ENCODE assay signal across 8 cellular contexts in genomic region chr22:26589367-26589844, GRCh38. TPM values are rescaled to one million over a fixed set of nuclear protein-coding genes. Genes with fewer than 3 reads are reported as not detected.
DNase-seq lines count a peak whose midpoint lies in the region; TF ChIP-seq lines count a peak whose summit lies in the region.

No MANE protein-coding gene starts in this region.

- peak overlapping the region; percentile 85 for H3K9ac ChIP-seq in iPS-15b (ENCODE audit: low read depth, low read length)
- peak overlapping the region; percentile 80 to 91 (median 87) for H3K9ac ChIP-seq in skeletal muscle tissue (ENCODE audit: low read depth in 1 of 3, low read length in 3 of 3)

- H3K36me3 ChIP-seq in ascending aorta, result no peaks in the 10 kb centered on the region
- H3K36me3 ChIP-seq in iPS-15b (ENCODE audit: control insufficient read depth, insufficient read depth, low read length), result peaks cover 11% of the 10 kb centered on the region
- H3K36me3 ChIP-seq in skeletal muscle tissue (ENCODE audit: control insufficient read depth in 3 of 3, insufficient read depth in 3 of 3, low read length in 3 of 3), result peaks cover 0 to 2% (median 0%) of the 10 kb centered on the region in 3 donors

- H3K4me3 ChIP-seq in ascending aorta (peak overlapping the region; percentile 83 to 87), iPS-15b (ENCODE audit: low read depth, low read length) (peak overlapping the region; percentile 92), skeletal muscle tissue (ENCODE audit: low read length in 3 of 3) (peak overlapping the region; percentile 78 to 82 (median 81))

- peak; percentile 10 for DNase-seq in Caki2 (ENCODE audit: low read depth)
- DNase-seq in HEK293T (ENCODE audit: extremely low spot score), result peak; percentile 63
- DNase-seq in RKO (ENCODE audit: low spot score), result peak; percentile 57
- DNase-seq in ascending aorta (ENCODE audit: low spot score in 2 of 2), result peak in 1 of 2 donors; percentile 71
- no peak for DNase-seq in 8988T
- DNase-seq in amygdala (lab: John Stamatoyannopoulos, UW), result no peak

- peaks cover 0 to 21% of the 10 kb centered on the region in 2 donors for H3K4me1 ChIP-seq in ascending aorta
- H3K4me1 ChIP-seq in iPS-15b (ENCODE audit: control insufficient read depth, insufficient read depth, low read length), result peaks cover 6% of the 10 kb centered on the region
- H3K4me1 ChIP-seq in skeletal muscle tissue (ENCODE audit: control insufficient read depth in 3 of 3, insufficient read depth in 3 of 3, low read length in 3 of 3), result peaks cover 31 to 38% (median 33%) of the 10 kb centered on the region in 3 donors

- POLR2A ChIA-PET in HEK293T (lab: Yijun Ruan, JAX), result no interaction called here

- intact Hi-C loops in ascending aorta (cut with DNase I), result loop anchor here (2.0 kb wide), 1 partner anchor 77 kb away; the partner anchor contains the start of gene TFIP11

- peak overlapping the region; percentile 74 to 75 for H3K27ac ChIP-seq in ascending aorta
- peak overlapping the region; percentile 85 for H3K27ac ChIP-seq in skeletal muscle tissue (ENCODE audit: low read depth, low read length)

- TF ChIP-seq CTCF in ascending aorta (IDR thresholded peaks at IDR 0.05), result no peak

- H3K9me3 ChIP-seq in ascending aorta (no peaks in the 10 kb centered on the region), iPS-15b (ENCODE audit: control insufficient read depth, insufficient read depth, low read length) (no peaks in the 10 kb centered on the region), skeletal muscle tissue (ENCODE audit: control insufficient read depth in 3 of 3, low read length in 3 of 3) (no peaks in the 10 kb centered on the region)

- in situ Hi-C loops in Caki2 (cut with HindIII; ENCODE audit: low pct_unique_long_range_greater_than_20kb, low sequenced_read_pairs), result no loop called here

- no peaks in the 10 kb centered on the region for H3K27me3 ChIP-seq in ascending aorta
- H3K27me3 ChIP-seq in iPS-15b (ENCODE audit: control insufficient read depth, insufficient read depth, low read length), result no peaks in the 10 kb centered on the region
- no peaks in the 10 kb centered on the region for H3K27me3 ChIP-seq in skeletal muscle tissue (ENCODE audit: control insufficient read depth in 3 of 3, insufficient read depth in 3 of 3, low read length in 3 of 3)

- CTCF ChIA-PET in HEK293T (lab: Yijun Ruan, JAX), result no interaction called here

TF ChIP-seq in HEK293T, 16 proteins besides CTCF, POLR2A, EP300 and RAD21:
- TF ChIP-seq FOXM1 (IDR thresholded peaks at IDR 0.05; ENCODE audit: borderline replicate concordance) (no peak), PKNOX1 (IDR thresholded peaks at IDR 0.05) (no peak), TARDBP (IDR thresholded peaks at IDR 0.05) (no peak), FOXK2 (IDR thresholded peaks at IDR 0.05) (no peak), ELF4 (IDR thresholded peaks at IDR 0.05) (no peak)

RNA-seq across cellular contexts. Expression of gene TPST2, which starts 0.5 kb away (rescaled TPM):
- 17.3 and 31.2 TPM in 2 replicates for total RNA-seq in Caki2 (2014; rRNA removed; shearing (Covaris generic); ENCODE audit: low replicate concordance)
- total RNA-seq in ascending aorta (251 TPM), skeletal muscle tissue (6.8 TPM)

RNA-seq across cellular contexts. Expression of gene CRYBB1, which starts 28.4 kb away (rescaled TPM):
- not detected in 2 replicates for total RNA-seq in Caki2 (2014; rRNA removed; shearing (Covaris generic); ENCODE audit: low replicate concordance)
- total RNA-seq in ascending aorta, result 7.3 TPM
- 1.0 TPM for total RNA-seq in skeletal muscle tissue

RNA-seq across cellular contexts. Expression of gene CRYBA4, which starts 32.4 kb away (rescaled TPM):
- total RNA-seq in Caki2 (2014; rRNA removed; shearing (Covaris generic); ENCODE audit: low replicate concordance), result not detected in 2 replicates
- total RNA-seq in ascending aorta (not detected), skeletal muscle tissue (not detected)

Comparison
In these comparisons a context has a peak if more than half of its experiments do, and no peak if none do; other contexts are left out.
1. DNase-seq: peak in Caki2 (single experiment), HEK293T (single experiment) and RKO (single experiment); none in 8988T (single experiment) and amygdala (0 of 56).
2. Peak in every context shown above with its lines, with median percentiles within 50 percentile points of each other: H3K4me3 ChIP-seq.